2 cellular contexts compared by ENCODE assay signal in genomic region chr17:81482673-81483072, GRCh38.
TF ChIP-seq lines count a peak whose summit lies in the region.

No MANE protein-coding gene starts in this region.

TF ChIP-seq in GM23338, 12 proteins besides CTCF, POLR2A, EP300 and RAD21 (continued from another document):
- TF ChIP-seq JUNB (IDR thresholded peaks at IDR 0.05; ENCODE audit: unreplicated experiment): no peak
- no peak for TF ChIP-seq REST (IDR thresholded peaks at IDR 0.05; ENCODE audit: unreplicated experiment)
- no peak for TF ChIP-seq EZH2phosphoT487 (IDR thresholded peaks at IDR 0.05; ENCODE audit: unreplicated experiment)
- TF ChIP-seq ZNF331 (CRISPR knock-in tag; IDR thresholded peaks at IDR 0.05; ENCODE audit: low read depth): no peak
- no peak for TF ChIP-seq ZNF462 (CRISPR knock-in tag; IDR thresholded peaks at IDR 0.05)
- no peak for TF ChIP-seq STAT1 (IDR thresholded peaks at IDR 0.05; ENCODE audit: unreplicated experiment)
- no peak for TF ChIP-seq EZH2 (IDR thresholded peaks at IDR 0.05; ENCODE audit: low read depth, unreplicated experiment)
- no peak for TF ChIP-seq CREB1 (CRISPR knock-in tag; IDR thresholded peaks at IDR 0.05; ENCODE audit: low read depth)
- TF ChIP-seq ZNF114 (CRISPR knock-in tag; IDR thresholded peaks at IDR 0.05): no peak

TF ChIP-seq in WTC11, 78 proteins besides CTCF, POLR2A, EP300 and RAD21 (continued from another document):
- TF ChIP-seq ZNF532 (CRISPR knock-in tag; IDR thresholded peaks at IDR 0.05; ENCODE audit: borderline replicate concordance) (no peak), TP53 (CRISPR knock-in tag; IDR thresholded peaks at IDR 0.05) (no peak), ZNF317 (CRISPR knock-in tag; IDR thresholded peaks at IDR 0.05; ENCODE audit: borderline replicate concordance, low read depth) (no peak), PRDM15 (CRISPR knock-in tag; IDR thresholded peaks at IDR 0.05) (no peak), AFF4 (CRISPR knock-in tag; IDR thresholded peaks at IDR 0.05; ENCODE audit: borderline replicate concordance) (no peak), ATF6 (CRISPR knock-in tag; IDR thresholded peaks at IDR 0.05) (no peak)
